ENCODE assay signal across 8 cellular contexts in the genomic region with DNA sequence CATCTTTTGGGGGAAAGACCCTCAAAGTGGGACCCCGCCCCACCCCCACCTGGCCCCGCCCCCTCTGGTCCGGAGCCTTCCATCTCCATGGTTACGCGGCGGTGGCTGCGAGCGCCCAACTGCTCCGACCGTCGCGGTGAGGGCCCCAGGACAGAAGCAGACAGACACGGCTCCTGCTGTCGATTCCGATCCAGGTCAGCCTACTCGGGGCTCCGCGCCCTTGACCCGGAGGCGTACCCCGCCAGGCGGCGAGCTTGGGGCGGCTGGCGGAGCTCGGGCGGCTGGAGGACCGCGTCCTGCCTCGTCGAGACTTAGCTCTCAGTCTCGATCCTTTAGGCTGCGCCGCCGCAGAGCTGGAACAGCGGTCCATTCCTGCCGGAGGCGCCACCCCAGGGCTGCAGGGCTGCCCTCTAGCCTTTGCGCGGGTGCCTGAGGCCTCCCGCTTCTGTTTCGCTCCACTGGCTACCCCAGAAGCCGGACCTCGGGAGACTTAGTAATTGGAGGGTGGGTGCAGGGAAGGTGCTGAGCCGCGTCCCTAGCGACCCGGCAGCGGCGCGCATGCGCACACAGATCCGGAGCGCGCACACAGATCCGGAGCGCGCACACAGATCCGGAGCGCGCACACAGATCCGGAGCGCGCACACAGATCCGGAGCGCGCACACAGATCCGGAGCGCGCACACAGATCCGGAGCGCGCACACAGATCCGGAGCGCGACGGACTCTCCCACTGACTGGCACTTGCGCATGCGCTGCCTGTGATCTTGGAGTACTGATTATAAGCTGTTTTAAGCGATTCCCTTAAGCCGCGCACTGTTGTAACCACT. TPM values are rescaled to one million over a fixed set of nuclear protein-coding genes. Genes with fewer than 3 reads are reported as not detected.
DNase-seq lines count a peak whose midpoint lies in the region; ATAC-seq and TF ChIP-seq lines count a peak whose summit lies in the region.

A gene with protein sequence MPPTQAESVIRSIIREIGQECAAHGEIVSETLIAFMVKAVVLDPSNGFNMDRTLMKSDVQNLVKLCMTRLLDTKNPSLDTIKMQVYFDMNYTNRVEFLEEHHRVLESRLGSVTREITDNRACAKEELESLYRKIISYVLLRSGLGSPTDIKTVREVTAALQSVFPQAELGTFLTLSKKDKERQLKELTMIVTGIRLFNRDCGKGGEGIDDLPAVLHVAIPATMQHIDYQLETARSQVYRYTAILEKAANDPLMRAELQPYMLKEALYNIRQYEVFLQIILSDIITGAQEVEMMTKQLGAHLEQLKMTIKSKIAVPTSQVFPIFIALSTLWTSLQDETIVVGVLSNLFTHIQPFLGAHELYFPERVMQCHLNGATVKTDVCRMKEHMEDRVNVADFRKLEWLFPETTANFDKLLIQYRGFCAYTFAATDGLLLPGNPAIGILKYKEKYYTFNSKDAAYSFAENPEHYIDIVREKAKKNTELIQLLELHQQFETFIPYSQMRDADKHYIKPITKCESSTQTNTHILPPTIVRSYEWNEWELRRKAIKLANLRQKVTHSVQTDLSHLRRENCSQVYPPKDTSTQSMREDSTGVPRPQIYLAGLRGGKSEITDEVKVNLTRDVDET (plus strand): TSS at position 77 of the 825 bp plus-strand sequence. CDS start 1,868 bp downstream, outside the sequence.

- peaks cover 0 to 7% of the 10 kb centered on the region in 2 donors for H3K4me1 ChIP-seq in left lung

- no peaks in the 10 kb centered on the region for H3K9me3 Mint-ChIP-seq in activated CD4-positive, alpha-beta T cell treated with anti-CD3 and anti-CD28 coated beads, Interleukin-2, amount 10 ng/mL, durations not matched to agents 7 days and 5 days

- H3K4me3 Mint-ChIP-seq in activated CD4-positive, alpha-beta T cell treated with anti-CD3 and anti-CD28 coated beads, Interleukin-2, amount 10 ng/mL, durations not matched to agents 7 days and 5 days: peak within 1 kb of the TSS; percentile 82

- H3K27me3 Mint-ChIP-seq in activated CD4-positive, alpha-beta T cell treated with anti-CD3 and anti-CD28 coated beads, Interleukin-2, amount 10 ng/mL, durations not matched to agents 7 days and 5 days: peaks cover 31% of the 10 kb centered on the region

- H3K4me3 ChIP-seq in BJ (ENCODE audit: low read depth, low read length) (peak within 1 kb of the TSS; percentile 78), left lung (peak within 1 kb of the TSS; percentile 88 to 100)

- TF ChIP-seq CTCF in BJ (IDR thresholded peaks at IDR 0.05; ENCODE audit: insufficient read depth, low read depth, low read length) (peak; percentile 32), left lung (IDR thresholded peaks at IDR 0.05) (no peak)

- peaks cover 9% of the 10 kb centered on the region for H3K4me1 Mint-ChIP-seq in activated CD4-positive, alpha-beta T cell treated with anti-CD3 and anti-CD28 coated beads, Interleukin-2, amount 10 ng/mL, durations not matched to agents 7 days and 5 days

- H3K9me3 ChIP-seq in left lung: no peaks in the 10 kb centered on the region

- H3K27ac Mint-ChIP-seq in activated CD4-positive, alpha-beta T cell treated with anti-CD3 and anti-CD28 coated beads, Interleukin-2, amount 10 ng/mL, durations not matched to agents 7 days and 5 days: peak within 1 kb of the TSS; percentile 58

- DNase-seq in BJ (ENCODE audit: low read depth) (peak; percentile 37), GM19240 (ENCODE audit: insufficient read length, low spot score) (peak; percentile 73), NCI-H510A treated with DMSO at 0.1 percent for 48 hours (lab: John Stamatoyannopoulos, UW) (peak; percentile 77), cortex of kidney (lab: John Stamatoyannopoulos, UW) (peak; percentile 13), left lung (peak; percentile 85 to 91)
- peak; percentile 86 for DNase-seq in activated CD4-positive, alpha-beta T cell treated with anti-CD3 and anti-CD28 coated beads, Interleukin-2, amount 10 ng/mL, durations not matched to agents 7 days and 5 days
- peak; percentile 79 to 81 for DNase-seq in stimulated activated CD4-positive, alpha-beta T cell treated with anti-CD3 and anti-CD28 coated beads, Interleukin-2, amount 100 ng/mL, for 24 hours

- H3K27me3 ChIP-seq in BJ (ENCODE audit: control insufficient read depth, insufficient read depth, low read length) (no peaks in the 10 kb centered on the region), left lung (no peaks in the 10 kb centered on the region)

- no peaks in the 10 kb centered on the region for H3K36me3 Mint-ChIP-seq in activated CD4-positive, alpha-beta T cell treated with anti-CD3 and anti-CD28 coated beads, Interleukin-2, amount 10 ng/mL, durations not matched to agents 7 days and 5 days (ENCODE audit: low read depth)

- peak; percentile 82 for ATAC-seq in HG03442 (IDR thresholded peaks at IDR 0.05; ENCODE audit: unreplicated experiment)
- peak; percentile 95 for ATAC-seq in left lung

- CTCF ChIA-PET in BJ (lab: Yijun Ruan, JAX): interaction anchor here (1.3 kb wide), 1 partner anchor 12 kb away, joined by 3 read pairs; no protein-coding TSS in a partner anchor
- CTCF ChIA-PET in activated CD4-positive, alpha-beta T cell treated with anti-CD3 and anti-CD28 coated beads, Interleukin-2, amount 10 ng/mL, durations not matched to agents 7 days and 5 days (lab: Charles Lee): no interaction called here

- H3K36me3 ChIP-seq in BJ (ENCODE audit: control insufficient read depth, insufficient read depth, low read length) (no peaks in the 10 kb centered on the region), left lung (no peaks in the 10 kb centered on the region)

- H3K27ac ChIP-seq in left lung: peak within 1 kb of the TSS; percentile 84 to 88

- POLR2A ChIA-PET in BJ (lab: Charles Lee): interaction anchor here (0.6 kb wide), 1 partner anchor 500 kb away, joined by 3 read pairs; no protein-coding TSS in a partner anchor
- POLR2A ChIA-PET in activated CD4-positive, alpha-beta T cell treated with anti-CD3 and anti-CD28 coated beads, Interleukin-2, amount 10 ng/mL, durations not matched to agents 7 days and 5 days (lab: Charles Lee): interaction anchor here (0.6 to 1.0 kb wide), 3 partner anchors 291 to 1507 kb away, joined by 4 to 12 read pairs (median 5); a partner anchor contains a TSS

- intact Hi-C loops in left lung (cut with DNase I): no loop called here

RNA-seq across cellular contexts. Expression of the gene that starts here (rescaled TPM):
- 0.07 and 0.10 TPM in 2 replicates for polyA plus RNA-seq in BJ (2011; rRNA removed)
- not detected in 2 replicates for polyA minus RNA-seq in BJ (2011; rRNA and poly(A)+ RNA removed)
- total RNA-seq in activated CD4-positive, alpha-beta T cell treated with anti-CD3 and anti-CD28 coated beads, Interleukin-2, amount 10 ng/mL, durations not matched to agents 7 days and 5 days: not detected
- 1 to 10 TPM in 1 of 2 donors, under 1 TPM in 1; 0.93 to 3.1 TPM for total RNA-seq in left lung

Comparison
In these comparisons a context has a peak if more than half of its experiments do, and no peak if none do; other contexts are left out.
1. Peak in every context shown above with its lines: DNase-seq, ATAC-seq, H3K4me3 ChIP-seq and H3K27ac ChIP-seq.
2. Peak in DNase-seq and H3K4me3 ChIP-seq in BJ; RNA of the gene not detected or under 1 TPM.
3. Peak in DNase-seq in activated CD4-positive, alpha-beta T cell treated with anti-CD3 and anti-CD28 coated beads, Interleukin-2, amount 10 ng/mL, durations not matched to agents 7 days and 5 days; RNA of the gene not detected or under 1 TPM.
4. DNase-seq: peak in every context shown above with its lines; median percentile 88 in left lung; 86 in activated CD4-positive, alpha-beta T cell treated with anti-CD3 and anti-CD28 coated beads, Interleukin-2, amount 10 ng/mL, durations not matched to agents 7 days and 5 days; 80 in stimulated activated CD4-positive, alpha-beta T cell treated with anti-CD3 and anti-CD28 coated beads, Interleukin-2, amount 100 ng/mL, for 24 hours; 77 in NCI-H510A treated with DMSO at 0.1 percent for 48 hours; 73 in GM19240; 37 in BJ; 13 in cortex of kidney.